Comparison of ENCODE assay signal across 11 cellular contexts in genomic region chr12:24996820-24997219, GRCh38.
"Had no signal": no experiment of that assay in that cellular context is flagged by ENCODE, and none has a peak within 500 bp of the region (broad histone marks: within the 10 kb centered on the region; RNA-seq: fewer than 3 reads in every experiment).

No MANE protein-coding gene starts in this region.

- H3K36me3 ChIP-seq: neural progenitor cell, ovary had no signal

- H3K4me2 ChIP-seq: neural progenitor cell had no signal

- H3K4me3 ChIP-seq: dorsolateral prefrontal cortex, neural progenitor cell, ovary had no signal

- DNase-seq: activated CD8-positive, alpha-beta memory T cell treated with anti-CD3 and anti-CD28 coated beads, Interleukin-2, amount 50 U/mL, for 4 hours; activated CD8-positive, alpha-beta T cell treated with anti-CD3 and anti-CD28 coated beads for 36 hours; activated naive CD4-positive, alpha-beta T cell; dorsolateral prefrontal cortex; hippocampal formation; kidney glomerular epithelial cell; ovary; stimulated activated CD4-positive, alpha-beta T cell treated with anti-CD3 and anti-CD28 coated beads, Interleukin-4, amount 100 ng/mL, for 1 hour; stimulated activated CD8-positive, alpha-beta memory T cell treated with anti-CD3 and anti-CD28 coated beads, Interleukin-4, amount 100 ng/mL, for 48 hours had no signal

- H3K36me3 Mint-ChIP-seq: neural progenitor cell had no signal

- H3K9ac ChIP-seq: neural progenitor cell had no signal

- H3K27me3 ChIP-seq: dorsolateral prefrontal cortex, neural progenitor cell, ovary had no signal

- H3K27me3 Mint-ChIP-seq: activated CD8-positive, alpha-beta T cell treated with anti-CD3 and anti-CD28 coated beads for 36 hours had no signal

- H3K4me3 Mint-ChIP-seq: activated CD8-positive, alpha-beta T cell treated with anti-CD3 and anti-CD28 coated beads for 36 hours; activated T-helper 1 cell treated with anti-CD3 and anti-CD28 coated beads, Interleukin-12 subunit alpha, Interleukin-12 subunit beta, Interleukin-2, Interleukin-4 antibody, amounts not matched to agents 30 ng/mL and 10 ng/mL and 1 ng/mL, durations not matched to agents 14 hours and 24 hours and 36 hours; neural progenitor cell had no signal

- ATAC-seq: activated CD8-positive, alpha-beta T cell treated with anti-CD3 and anti-CD28 coated beads for 36 hours had no signal

- H3K27ac ChIP-seq: neural progenitor cell, ovary had no signal

- H3K27ac Mint-ChIP-seq: activated CD8-positive, alpha-beta T cell treated with anti-CD3 and anti-CD28 coated beads for 36 hours; activated T-helper 1 cell treated with anti-CD3 and anti-CD28 coated beads, Interleukin-12 subunit alpha, Interleukin-12 subunit beta, Interleukin-2, Interleukin-4 antibody, amounts not matched to agents 30 ng/mL and 10 ng/mL and 1 ng/mL, durations not matched to agents 14 hours and 24 hours and 36 hours; neural progenitor cell had no signal

- H3K9me3 ChIP-seq: ovary had no signal

- H3K9me3 Mint-ChIP-seq: activated CD8-positive, alpha-beta T cell treated with anti-CD3 and anti-CD28 coated beads for 36 hours; activated T-helper 1 cell treated with anti-CD3 and anti-CD28 coated beads, Interleukin-12 subunit alpha, Interleukin-12 subunit beta, Interleukin-2, Interleukin-4 antibody, amounts not matched to agents 30 ng/mL and 10 ng/mL and 1 ng/mL, durations not matched to agents 14 hours and 24 hours and 36 hours; neural progenitor cell had no signal
